9 cellular contexts compared by ENCODE assay signal in genomic region chr18:45839415-45840395, GRCh38. TPM values are rescaled to one million over a fixed set of nuclear protein-coding genes. Genes with fewer than 3 reads are reported as not detected.
DNase-seq lines count a peak whose midpoint lies in the region; ATAC-seq, FAIRE-seq and TF ChIP-seq lines count a peak whose summit lies in the region.
"Had no signal": no experiment of that assay in that cellular context is flagged by ENCODE, and none has a peak within 500 bp of the region (broad histone marks: within the 10 kb centered on the region; RNA-seq: fewer than 3 reads in every experiment).

No MANE protein-coding gene starts in this region.

- H3K9me3 ChIP-seq in left lung: no peaks in the 10 kb centered on the region

- DNase-seq in Caki2 (ENCODE audit: low read depth): peak; percentile 14
- peak; percentile 10 for DNase-seq in NCI-H510A (lab: John Stamatoyannopoulos, UW)
- DNase-seq in T47D (ENCODE audit: low read depth in 1 of 2, low spot score in 1 of 2): peak; percentile 23 to 86
- no peak for DNase-seq in left lung
- no peak for DNase-seq in T1000 (lab: John Stamatoyannopoulos, UW)
- DNase-seq in RCC 7860 (ENCODE audit: low spot score): no peak

- no peaks in the 10 kb centered on the region for H3K36me3 ChIP-seq in left lung

- intact Hi-C loops in left lung (cut with DNase I): no loop called here

- no peak overlapping the region for H3K4me3 ChIP-seq in left lung
- H3K4me3 ChIP-seq: SK-N-MC had no signal

- H3K27me3 ChIP-seq in left lung: peaks cover 25 to 46% of the 10 kb centered on the region in 2 donors

- H3K27ac ChIP-seq in left lung: no peak overlapping the region
- H3K27ac ChIP-seq: SK-N-MC had no signal

- TF ChIP-seq CTCF in left lung (IDR thresholded peaks at IDR 0.05): peak; percentile 11 to 41

- FAIRE-seq in RCC 7860 (lab: Jason Lieb, UNC): no peak

- peaks cover 16 to 25% of the 10 kb centered on the region in 2 donors for H3K4me1 ChIP-seq in left lung

- ATAC-seq in GM21447 (IDR thresholded peaks at IDR 0.05; ENCODE audit: unreplicated experiment) (peak; percentile 40), left lung (peak; percentile 64), HG02623 (IDR thresholded peaks at IDR 0.05; ENCODE audit: unreplicated experiment) (no peak)

- in situ Hi-C loops in Caki2 (cut with HindIII; ENCODE audit: low pct_unique_long_range_greater_than_20kb, low sequenced_read_pairs): no loop called here
- in situ Hi-C loops in T47D (cut with HindIII; ENCODE audit: low pct_unique_long_range_greater_than_20kb, low sequenced_read_pairs): no loop called here

RNA-seq across cellular contexts. Expression of gene SIGLEC15, which starts 14.2 kb away (rescaled TPM):
- total RNA-seq in Caki2 (2014; rRNA removed; shearing (Covaris generic); ENCODE audit: low replicate concordance): 0.07 and 2.2 TPM in 2 replicates
- under 1 TPM; 0.35 to 0.47 TPM for total RNA-seq in left lung

Comparison
In these comparisons a context has a peak if more than half of its experiments do, and no peak if none do; other contexts are left out.
1. DNase-seq: peak in Caki2 (single experiment), NCI-H510A (single experiment) and T47D (2 of 2); none in left lung (0 of 2), T1000 (single experiment) and RCC 7860 (single experiment).